8 cellular contexts compared by ENCODE assay signal in the genomic region with DNA sequence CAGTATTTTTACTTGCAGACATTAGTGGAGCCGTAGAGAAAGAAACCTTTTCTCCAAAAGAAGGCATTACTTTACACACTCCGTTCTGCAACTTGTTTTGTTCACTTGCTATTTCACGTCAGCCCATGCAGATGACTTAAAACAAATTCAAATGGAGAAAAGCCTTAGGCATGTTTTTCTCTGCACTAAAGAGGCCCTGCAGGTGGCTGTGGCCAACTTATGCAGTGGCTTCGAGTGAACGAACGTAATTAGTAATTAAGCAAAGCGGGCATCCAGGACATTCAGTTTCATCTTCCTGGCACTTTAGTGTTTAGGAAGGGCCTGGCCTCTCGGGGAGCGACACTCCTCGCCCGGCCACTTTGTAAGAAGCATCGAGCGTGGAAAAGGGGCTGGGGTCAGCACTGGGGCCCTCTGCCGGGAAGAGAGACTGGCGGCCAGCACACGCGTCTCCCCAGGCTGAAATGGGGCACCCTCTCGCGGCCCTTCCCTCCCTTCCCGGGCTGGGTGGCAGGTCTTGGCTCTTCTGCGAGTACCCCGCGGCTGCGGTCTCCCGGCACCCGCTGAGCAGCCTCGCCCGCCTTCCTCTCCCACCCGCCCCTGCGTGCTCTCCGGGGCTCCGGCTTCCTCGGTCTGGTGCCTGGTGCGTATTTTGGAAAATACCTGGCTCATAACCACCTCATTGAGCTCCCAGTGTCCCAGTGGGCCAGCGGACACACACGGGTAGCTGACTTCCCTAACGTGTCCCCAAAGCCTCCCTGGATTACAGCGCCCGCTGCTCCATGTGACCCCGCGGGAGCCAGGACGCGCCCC. TPM values are rescaled to one million over a fixed set of nuclear protein-coding genes. Genes with fewer than 3 reads are reported as not detected.
DNase-seq lines count a peak whose midpoint lies in the region; ATAC-seq, FAIRE-seq and TF ChIP-seq lines count a peak whose summit lies in the region.

No MANE protein-coding gene starts in this region.

- DNase-seq in DMS114 treated with DMSO at 0.1 percent for 48 hours (lab: John Stamatoyannopoulos, UW; ENCODE audit: unreplicated experiment) (peak; percentile 40), ascending aorta (ENCODE audit: low spot score in 2 of 2) (no peak), small intestine (peak; percentile 47), cortex of kidney (lab: John Stamatoyannopoulos, UW) (no peak)

- H3K27me3 ChIP-seq in ascending aorta (no peaks in the 10 kb centered on the region), iPS-20b (ENCODE audit: insufficient read depth, low read length) (no peaks in the 10 kb centered on the region; the same call in 1 of the 2 replicates), small intestine (ENCODE audit: control insufficient read depth in 2 of 2, insufficient read depth in 2 of 2, low read length in 2 of 2) (no peaks in the 10 kb centered on the region)

- FAIRE-seq in small intestine (lab: Jason Lieb, UNC) = no peak

- H3K9ac ChIP-seq in iPS-20b (ENCODE audit: low read depth, low read length) = peak overlapping the region; percentile 85; the same call in 1 of the 2 replicates

- no peak for TF ChIP-seq CTCF in ascending aorta (IDR thresholded peaks at IDR 0.05)

- intact Hi-C loops in ascending aorta (cut with DNase I) = loop anchor here (2.0 to 10.0 kb wide), 4 partner anchors 46 to 1546 kb away; a partner anchor contains a TSS

- ATAC-seq in GM19467 (IDR thresholded peaks at IDR 0.05; ENCODE audit: unreplicated experiment) = peak; percentile 26
- ATAC-seq in HG03558 (IDR thresholded peaks at IDR 0.05; ENCODE audit: extremely low read depth, unreplicated experiment) = peak; percentile 15
- ATAC-seq in SK-N-SH treated with all-trans-retinoic acid at 6 μM for 48 hours = peak; percentile 67

- H3K9me3 ChIP-seq in ascending aorta (no peaks in the 10 kb centered on the region), iPS-20b (ENCODE audit: insufficient read depth, low read depth, low read length) (no peaks in the 10 kb centered on the region), small intestine (ENCODE audit: control insufficient read depth, low read depth) (no peaks in the 10 kb centered on the region)

- WGBS in small intestine, 3 donors = 0 to 1% (median 1%) methylated on average over 31 to 43 of the region's 43 CpGs

- H3K36me3 ChIP-seq in ascending aorta (peaks cover 0 to 4% of the 10 kb centered on the region in 2 donors), iPS-20b (ENCODE audit: insufficient read depth, low read depth, low read length) (no peaks in the 10 kb centered on the region), small intestine (ENCODE audit: control insufficient read depth in 2 of 2, insufficient read depth in 2 of 2, low read length in 2 of 2) (peaks cover 0 to 4% of the 10 kb centered on the region in 2 donors)

- peaks cover 0 to 15% of the 10 kb centered on the region in 2 donors for H3K4me1 ChIP-seq in ascending aorta
- H3K4me1 ChIP-seq in iPS-20b (ENCODE audit: insufficient read depth, low read length) = peaks cover 17% of the 10 kb centered on the region; the same call in 1 of the 2 replicates
- H3K4me1 ChIP-seq in small intestine (ENCODE audit: control insufficient read depth in 2 of 2, insufficient read depth in 1 of 2, low read depth in 1 of 2, low read length in 1 of 2) = peaks cover 7 to 9% of the 10 kb centered on the region in 2 donors

- peak overlapping the region; percentile 92 to 97 for H3K4me3 ChIP-seq in ascending aorta
- peak overlapping the region; percentile 86 for H3K4me3 ChIP-seq in iPS-20b (ENCODE audit: low read length)
- H3K4me3 ChIP-seq in small intestine (ENCODE audit: low read depth in 1 of 2, low read length in 2 of 2) = peak overlapping the region; percentile 85 to 100

- peak overlapping the region; percentile 95 to 97 for H3K27ac ChIP-seq in ascending aorta
- peak overlapping the region; percentile 30 for H3K27ac ChIP-seq in iPS-20b (ENCODE audit: low read length)
- peak overlapping the region; percentile 99 to 100 for H3K27ac ChIP-seq in small intestine (ENCODE audit: low read depth in 1 of 2, low read length in 1 of 2)

TF ChIP-seq in SK-N-SH treated with all-trans-retinoic acid at 6 μM for 48 hours, 23 proteins besides CTCF, POLR2A, EP300 and RAD21:
- TF ChIP-seq ZNF8 (CRISPR knock-in tag; IDR thresholded peaks at IDR 0.05) = no peak
- TF ChIP-seq RARB (CRISPR knock-in tag; IDR thresholded peaks at IDR 0.05) = no peak
- no peak for TF ChIP-seq CSDC2 (CRISPR knock-in tag; IDR thresholded peaks at IDR 0.05)
- TF ChIP-seq, protein P1, sequence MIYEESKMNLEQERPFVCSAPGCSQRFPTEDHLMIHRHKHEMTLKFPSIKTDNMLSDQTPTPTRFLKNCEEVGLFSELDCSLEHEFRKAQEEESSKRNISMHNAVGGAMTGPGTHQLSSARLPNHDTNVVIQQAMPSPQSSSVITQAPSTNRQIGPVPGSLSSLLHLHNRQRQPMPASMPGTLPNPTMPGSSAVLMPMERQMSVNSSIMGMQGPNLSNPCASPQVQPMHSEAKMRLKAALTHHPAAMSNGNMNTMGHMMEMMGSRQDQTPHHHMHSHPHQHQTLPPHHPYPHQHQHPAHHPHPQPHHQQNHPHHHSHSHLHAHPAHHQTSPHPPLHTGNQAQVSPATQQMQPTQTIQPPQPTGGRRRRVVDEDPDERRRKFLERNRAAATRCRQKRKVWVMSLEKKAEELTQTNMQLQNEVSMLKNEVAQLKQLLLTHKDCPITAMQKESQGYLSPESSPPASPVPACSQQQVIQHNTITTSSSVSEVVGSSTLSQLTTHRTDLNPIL (CRISPR knock-in tag; IDR thresholded peaks at IDR 0.05; ENCODE audit: low read depth) = no peak
- TF ChIP-seq GLIS3 (CRISPR knock-in tag; IDR thresholded peaks at IDR 0.05) = no peak
- no peak for TF ChIP-seq ESRRG (CRISPR knock-in tag; IDR thresholded peaks at IDR 0.05)
- TF ChIP-seq, protein P2, sequence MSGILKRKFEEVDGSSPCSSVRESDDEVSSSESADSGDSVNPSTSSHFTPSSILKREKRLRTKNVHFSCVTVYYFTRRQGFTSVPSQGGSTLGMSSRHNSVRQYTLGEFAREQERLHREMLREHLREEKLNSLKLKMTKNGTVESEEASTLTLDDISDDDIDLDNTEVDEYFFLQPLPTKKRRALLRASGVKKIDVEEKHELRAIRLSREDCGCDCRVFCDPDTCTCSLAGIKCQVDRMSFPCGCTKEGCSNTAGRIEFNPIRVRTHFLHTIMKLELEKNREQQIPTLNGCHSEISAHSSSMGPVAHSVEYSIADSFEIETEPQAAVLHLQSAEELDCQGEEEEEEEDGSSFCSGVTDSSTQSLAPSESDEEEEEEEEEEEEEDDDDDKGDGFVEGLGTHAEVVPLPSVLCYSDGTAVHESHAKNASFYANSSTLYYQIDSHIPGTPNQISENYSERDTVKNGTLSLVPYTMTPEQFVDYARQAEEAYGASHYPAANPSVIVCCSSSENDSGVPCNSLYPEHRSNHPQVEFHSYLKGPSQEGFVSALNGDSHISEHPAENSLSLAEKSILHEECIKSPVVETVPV (CRISPR knock-in tag; IDR thresholded peaks at IDR 0.05) = no peak
- no peak for TF ChIP-seq ISL1 (CRISPR knock-in tag; IDR thresholded peaks at IDR 0.05)

RNA-seq across cellular contexts. Expression of a gene that starts 0.7 kb away (rescaled TPM):
- 14.3 TPM for total RNA-seq in ascending aorta
- 10 to 100 TPM; 19.5 to 28.6 (median 23.0) TPM for polyA plus RNA-seq in small intestine

RNA-seq across cellular contexts. Expression of a gene that starts 36.6 kb away (rescaled TPM):
- not detected for total RNA-seq in ascending aorta
- polyA plus RNA-seq in small intestine = 10 to 100 TPM in 2 of 3 donors, 1 to 10 TPM in 1; 1.2 to 25.0 (median 17.0) TPM

Comparison
In these comparisons a context has a peak if more than half of its experiments do, and no peak if none do; other contexts are left out.
1. DNase-seq: peak in DMS114 treated with DMSO at 0.1 percent for 48 hours (single experiment) and small intestine (single experiment); none in ascending aorta (0 of 2) and cortex of kidney (single experiment).
2. ATAC-seq: peak in every context shown above with its lines; median percentile 67 in SK-N-SH treated with all-trans-retinoic acid at 6 μM for 48 hours; 26 in GM19467; 15 in HG03558.
3. H3K27ac ChIP-seq: peak in every context shown above with its lines; median percentile 100 in small intestine; 96 in ascending aorta; 30 in iPS-20b.
4. Peak in every context shown above with its lines, with median percentiles within 50 percentile points of each other: H3K4me3 ChIP-seq.